ENCODE assay signal across 8 cellular contexts in genomic region chr5:138632900-138633489, GRCh38. TPM values are rescaled to one million over a fixed set of nuclear protein-coding genes. Genes with fewer than 3 reads are reported as not detected.
DNase-seq lines count a peak whose midpoint lies in the region; ATAC-seq and TF ChIP-seq lines count a peak whose summit lies in the region.

No MANE protein-coding gene starts in this region.

- H3K36me3 ChIP-seq in adipocyte (ENCODE audit: control insufficient read depth, insufficient read depth, low read length, severe bottlenecking) (no peaks in the 10 kb centered on the region), prostate gland (no peaks in the 10 kb centered on the region)

- peak; percentile 25 for TF ChIP-seq RAD21 in Ishikawa (IDR thresholded peaks at IDR 0.05; ENCODE audit: low read depth)

- ATAC-seq in left cardiac atrium (peak; percentile 73 to 87), HG03565 (IDR thresholded peaks at IDR 0.05; ENCODE audit: unreplicated experiment) (no peak)

- H3K9ac ChIP-seq in adipocyte (ENCODE audit: low read length) = no peak overlapping the region

- no peak overlapping the region for H3K27ac ChIP-seq in prostate gland

- peak in 3 of 4 experiments; percentile 23 to 46 (median 39) for TF ChIP-seq CTCF in prostate gland (IDR thresholded peaks at IDR 0.05)

- H3K4me3 ChIP-seq in adipocyte (ENCODE audit: low read length) (no peak overlapping the region), prostate gland (no peak overlapping the region)

- TF ChIP-seq EP300 in Ishikawa (IDR thresholded peaks at IDR 0.05; ENCODE audit: borderline replicate concordance) = no peak

- H3K9me3 ChIP-seq in adipocyte (ENCODE audit: control insufficient read depth, low read length) (no peaks in the 10 kb centered on the region), prostate gland (no peaks in the 10 kb centered on the region)

- WGBS in prostate gland = 59% methylated on average over 17 of the region's 17 CpGs

- TF ChIP-seq POLR2A in prostate gland (IDR thresholded peaks at IDR 0.05) = no peak

- DNase-seq in EL (peak; percentile 81), adipocyte (ENCODE audit: low read depth) (peak; percentile 68), left cardiac atrium (peak; percentile 81), prostate gland (ENCODE audit: low spot score) (no peak), NCI-H1436 (lab: John Stamatoyannopoulos, UW) (no peak), T-helper 9 cell (no peak)

- H3K4me1 ChIP-seq in adipocyte (ENCODE audit: control insufficient read depth, insufficient read depth, low read length) = peaks cover 3% of the 10 kb centered on the region
- H3K4me1 ChIP-seq in prostate gland (replicated peaks) = no peaks in the 10 kb centered on the region

- intact Hi-C loops in left cardiac atrium (cut with DNase I) = no loop called here
- intact Hi-C loops in prostate gland (cut with DNase I) = no loop called here

- H3K27me3 ChIP-seq in adipocyte (replicated peaks; ENCODE audit: control insufficient read depth, insufficient read depth, low read length) (no peaks in the 10 kb centered on the region), prostate gland (replicated peaks; ENCODE audit: insufficient read depth) (no peaks in the 10 kb centered on the region)

TF ChIP-seq in Ishikawa, 13 proteins besides CTCF, POLR2A, EP300 and RAD21:
- no peak for TF ChIP-seq TCF12 (IDR thresholded peaks at IDR 0.05; ENCODE audit: low read depth)
- peak; percentile 83 for TF ChIP-seq YY1 (IDR thresholded peaks at IDR 0.05; ENCODE audit: low read depth)
- no peak for TF ChIP-seq ZBTB7A (IDR thresholded peaks at IDR 0.05; ENCODE audit: low read depth)
- TF ChIP-seq MAX (IDR thresholded peaks at IDR 0.05) = no peak
- TF ChIP-seq USF1 (IDR thresholded peaks at IDR 0.05) = peak; percentile 91
- no peak for TF ChIP-seq NFIC (IDR thresholded peaks at IDR 0.05)
- no peak for TF ChIP-seq CREB1 (IDR thresholded peaks at IDR 0.05; ENCODE audit: low read depth)
- no peak for TF ChIP-seq CEBPB (IDR thresholded peaks at IDR 0.05)

RNA-seq across cellular contexts. Expression of gene HSPA9, which starts 57.8 kb away (rescaled TPM):
- total RNA-seq in left cardiac atrium = 100 to 1,000 TPM; 208 to 261 TPM
- 100 to 1,000 TPM; 273 to 331 TPM for total RNA-seq in prostate gland

Comparison
In these comparisons a context has a peak if more than half of its experiments do, and no peak if none do; other contexts are left out.
1. DNase-seq: peak in EL (single experiment), adipocyte (single experiment) and left cardiac atrium (single experiment); none in prostate gland (single experiment), NCI-H1436 (single experiment) and T-helper 9 cell (single experiment).